Comparison of ENCODE assay signal across 16 cellular contexts in genomic region chr1:22212400-22213233, GRCh38.
"Had no signal": no experiment of that assay in that cellular context is flagged by ENCODE, and none has a peak within 500 bp of the region (broad histone marks: within the 10 kb centered on the region; RNA-seq: fewer than 3 reads in every experiment).

No MANE protein-coding gene starts in this region.

- H3K27ac ChIP-seq: hepatocyte, neutrophil, tibial nerve, vagina had no signal

- H3K79me2 ChIP-seq: hepatocyte had no signal

- H3K4me3 Mint-ChIP-seq: activated T-cell treated with anti-CD3 and anti-CD28 coated beads, Interleukin-2, amount 50 U/mL, for 4 hours; brain; central memory CD8-positive, alpha-beta T cell; stimulated activated naive B cell treated with anti-CD40 and anti-IgM and Interleukin-4, amounts not matched to agents 10 μg/mL and 1 μg/mL and 100 μg/mL, for 72 hours had no signal

- H3K27me3 ChIP-seq: vagina had no signal

- H3K4me3 ChIP-seq: hepatocyte, tibial nerve, vagina had no signal

- H3K4me1 ChIP-seq: tibial nerve, vagina had no signal

- H3K36me3 ChIP-seq: neutrophil, tibial nerve, vagina had no signal

- H3K36me3 Mint-ChIP-seq: activated naive CD4-positive, alpha-beta T cell treated with anti-CD3 and anti-CD28 coated beads, Interleukin-2, amount 50 U/mL, for 72 hours; brain; stimulated activated naive B cell treated with anti-CD40 and anti-IgM and Interleukin-4, amounts not matched to agents 10 μg/mL and 1 μg/mL and 100 μg/mL, for 72 hours had no signal

- DNase-seq: activated CD4-positive, alpha-beta T cell treated with anti-CD3 and anti-CD28 coated beads, Interleukin-2, amount 50 U/mL, for 1 hour; activated effector memory CD4-positive, alpha-beta T cell treated with anti-CD3 and anti-CD28 coated beads, Interleukin-2, amount 50 U/mL, for 16 hours; activated T-cell treated with anti-CD3 and anti-CD28 coated beads, Interleukin-2, amount 50 U/mL, for 4 hours; amygdala; cortex of kidney; kidney glomerular epithelial cell; right cardiac atrium; stimulated activated CD4-positive, alpha-beta T cell treated with anti-CD3 and anti-CD28 coated beads, Interleukin-2, amount 100 ng/mL, for 24 hours; stimulated activated naive B cell treated with anti-CD40 and anti-IgM and Interleukin-4, amounts not matched to agents 10 μg/mL and 1 μg/mL and 100 μg/mL, for 72 hours had no signal

- H3K9me3 ChIP-seq: neutrophil, tibial nerve, vagina had no signal

- ATAC-seq: activated naive CD4-positive, alpha-beta T cell treated with anti-CD3 and anti-CD28 coated beads, Interleukin-2, amount 50 U/mL, for 72 hours; activated T-cell treated with anti-CD3 and anti-CD28 coated beads, Interleukin-2, amount 50 U/mL, for 4 hours; right cardiac atrium; stimulated activated naive B cell treated with anti-CD40 and anti-IgM and Interleukin-4, amounts not matched to agents 10 μg/mL and 1 μg/mL and 100 μg/mL, for 72 hours had no signal

- H3K4me2 ChIP-seq: hepatocyte had no signal

- H3K4me1 Mint-ChIP-seq: central memory CD8-positive, alpha-beta T cell; stimulated activated naive B cell treated with anti-CD40 and anti-IgM and Interleukin-4, amounts not matched to agents 10 μg/mL and 1 μg/mL and 100 μg/mL, for 72 hours had no signal

- H2AFZ ChIP-seq: hepatocyte had no signal

- H3K27ac Mint-ChIP-seq: activated naive CD4-positive, alpha-beta T cell treated with anti-CD3 and anti-CD28 coated beads, Interleukin-2, amount 50 U/mL, for 72 hours; stimulated activated naive B cell treated with anti-CD40 and anti-IgM and Interleukin-4, amounts not matched to agents 10 μg/mL and 1 μg/mL and 100 μg/mL, for 72 hours had no signal

- H3K9me3 Mint-ChIP-seq: activated naive CD4-positive, alpha-beta T cell treated with anti-CD3 and anti-CD28 coated beads, Interleukin-2, amount 50 U/mL, for 72 hours; activated T-cell treated with anti-CD3 and anti-CD28 coated beads, Interleukin-2, amount 50 U/mL, for 4 hours; central memory CD8-positive, alpha-beta T cell; stimulated activated naive B cell treated with anti-CD40 and anti-IgM and Interleukin-4, amounts not matched to agents 10 μg/mL and 1 μg/mL and 100 μg/mL, for 72 hours had no signal
